1 cellular context compared by ENCODE assay signal in the genomic region with DNA sequence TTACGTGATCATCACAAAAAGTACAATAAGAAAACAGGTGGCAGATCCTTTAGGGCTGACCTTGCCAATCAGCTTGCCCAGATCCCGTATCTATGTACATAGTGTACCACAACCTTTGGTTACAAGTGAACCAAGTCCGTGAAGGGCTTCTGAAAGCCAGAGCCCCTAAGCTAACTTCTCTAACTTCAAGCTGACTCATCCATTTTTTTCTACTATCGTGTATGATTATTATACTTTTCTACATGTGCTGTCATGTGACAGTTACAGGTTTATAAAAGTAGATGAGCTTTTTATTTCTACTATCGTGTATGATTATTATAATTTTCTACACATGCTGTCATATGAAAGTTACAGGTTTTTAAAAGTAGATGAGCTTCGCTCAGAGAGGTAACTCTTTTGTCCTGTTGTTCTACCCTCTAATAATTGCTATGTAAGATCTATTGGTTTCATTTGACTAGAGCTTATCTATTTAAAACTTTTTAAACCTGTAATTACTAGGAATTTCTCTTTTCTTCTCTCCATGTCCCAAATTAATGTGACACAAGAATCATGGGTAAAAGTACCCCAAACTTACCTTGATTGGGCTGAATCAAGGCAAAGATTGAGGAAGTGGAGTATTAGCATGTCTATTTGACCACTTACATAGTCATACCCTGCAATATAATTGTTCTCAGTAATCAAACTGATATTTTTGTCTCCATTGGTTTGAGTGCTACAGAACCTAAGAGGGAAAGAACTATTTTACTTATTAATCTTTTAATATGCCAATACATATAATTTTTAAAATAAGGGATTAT.
TF ChIP-seq lines count a peak whose summit lies in the region.

No MANE protein-coding gene starts in this region.

TF ChIP-seq in GM23338, 12 proteins besides CTCF, POLR2A, EP300 and RAD21 (continued from another document):
- TF ChIP-seq, protein P1, sequence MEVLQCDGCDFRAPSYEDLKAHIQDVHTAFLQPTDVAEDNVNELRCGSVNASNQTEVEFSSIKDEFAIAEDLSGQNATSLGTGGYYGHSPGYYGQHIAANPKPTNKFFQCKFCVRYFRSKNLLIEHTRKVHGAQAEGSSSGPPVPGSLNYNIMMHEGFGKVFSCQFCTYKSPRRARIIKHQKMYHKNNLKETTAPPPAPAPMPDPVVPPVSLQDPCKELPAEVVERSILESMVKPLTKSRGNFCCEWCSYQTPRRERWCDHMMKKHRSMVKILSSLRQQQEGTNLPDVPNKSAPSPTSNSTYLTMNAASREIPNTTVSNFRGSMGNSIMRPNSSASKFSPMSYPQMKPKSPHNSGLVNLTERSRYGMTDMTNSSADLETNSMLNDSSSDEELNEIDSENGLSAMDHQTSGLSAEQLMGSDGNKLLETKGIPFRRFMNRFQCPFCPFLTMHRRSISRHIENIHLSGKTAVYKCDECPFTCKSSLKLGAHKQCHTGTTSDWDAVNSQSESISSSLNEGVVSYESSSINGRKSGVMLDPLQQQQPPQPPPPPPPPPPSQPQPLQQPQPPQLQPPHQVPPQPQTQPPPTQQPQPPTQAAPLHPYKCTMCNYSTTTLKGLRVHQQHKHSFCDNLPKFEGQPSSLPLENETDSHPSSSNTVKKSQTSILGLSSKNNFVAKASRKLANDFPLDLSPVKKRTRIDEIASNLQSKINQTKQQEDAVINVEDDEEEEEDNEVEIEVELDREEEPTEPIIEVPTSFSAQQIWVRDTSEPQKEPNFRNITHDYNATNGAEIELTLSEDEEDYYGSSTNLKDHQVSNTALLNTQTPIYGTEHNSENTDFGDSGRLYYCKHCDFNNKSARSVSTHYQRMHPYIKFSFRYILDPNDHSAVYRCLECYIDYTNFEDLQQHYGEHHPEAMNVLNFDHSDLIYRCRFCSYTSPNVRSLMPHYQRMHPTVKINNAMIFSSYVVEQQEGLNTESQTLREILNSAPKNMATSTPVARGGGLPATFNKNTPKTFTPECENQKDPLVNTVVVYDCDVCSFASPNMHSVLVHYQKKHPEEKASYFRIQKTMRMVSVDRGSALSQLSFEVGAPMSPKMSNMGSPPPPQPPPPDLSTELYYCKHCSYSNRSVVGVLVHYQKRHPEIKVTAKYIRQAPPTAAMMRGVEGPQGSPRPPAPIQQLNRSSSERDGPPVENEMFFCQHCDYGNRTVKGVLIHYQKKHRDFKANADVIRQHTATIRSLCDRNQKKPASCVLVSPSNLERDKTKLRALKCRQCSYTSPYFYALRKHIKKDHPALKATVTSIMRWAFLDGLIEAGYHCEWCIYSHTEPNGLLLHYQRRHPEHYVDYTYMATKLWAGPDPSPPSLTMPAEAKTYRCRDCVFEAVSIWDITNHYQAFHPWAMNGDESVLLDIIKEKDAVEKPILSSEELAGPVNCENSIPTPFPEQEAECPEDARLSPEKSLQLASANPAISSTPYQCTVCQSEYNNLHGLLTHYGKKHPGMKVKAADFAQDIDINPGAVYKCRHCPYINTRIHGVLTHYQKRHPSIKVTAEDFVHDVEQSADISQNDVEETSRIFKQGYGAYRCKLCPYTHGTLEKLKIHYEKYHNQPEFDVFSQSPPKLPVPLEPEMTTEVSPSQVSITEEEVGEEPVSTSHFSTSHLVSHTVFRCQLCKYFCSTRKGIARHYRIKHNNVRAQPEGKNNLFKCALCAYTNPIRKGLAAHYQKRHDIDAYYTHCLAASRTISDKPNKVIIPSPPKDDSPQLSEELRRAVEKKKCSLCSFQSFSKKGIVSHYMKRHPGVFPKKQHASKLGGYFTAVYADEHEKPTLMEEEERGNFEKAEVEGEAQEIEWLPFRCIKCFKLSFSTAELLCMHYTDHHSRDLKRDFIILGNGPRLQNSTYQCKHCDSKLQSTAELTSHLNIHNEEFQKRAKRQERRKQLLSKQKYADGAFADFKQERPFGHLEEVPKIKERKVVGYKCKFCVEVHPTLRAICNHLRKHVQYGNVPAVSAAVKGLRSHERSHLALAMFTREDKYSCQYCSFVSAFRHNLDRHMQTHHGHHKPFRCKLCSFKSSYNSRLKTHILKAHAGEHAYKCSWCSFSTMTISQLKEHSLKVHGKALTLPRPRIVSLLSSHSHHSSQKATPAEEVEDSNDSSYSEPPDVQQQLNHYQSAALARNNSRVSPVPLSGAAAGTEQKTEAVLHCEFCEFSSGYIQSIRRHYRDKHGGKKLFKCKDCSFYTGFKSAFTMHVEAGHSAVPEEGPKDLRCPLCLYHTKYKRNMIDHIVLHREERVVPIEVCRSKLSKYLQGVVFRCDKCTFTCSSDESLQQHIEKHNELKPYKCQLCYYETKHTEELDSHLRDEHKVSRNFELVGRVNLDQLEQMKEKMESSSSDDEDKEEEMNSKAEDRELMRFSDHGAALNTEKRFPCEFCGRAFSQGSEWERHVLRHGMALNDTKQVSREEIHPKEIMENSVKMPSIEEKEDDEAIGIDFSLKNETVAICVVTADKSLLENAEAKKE (CRISPR knock-in tag; IDR thresholded peaks at IDR 0.05) = no peak
- TF ChIP-seq STAT1 (IDR thresholded peaks at IDR 0.05; ENCODE audit: unreplicated experiment) (no peak), POLR2AphosphoS5 (IDR thresholded peaks at IDR 0.05; ENCODE audit: low read depth) (no peak), EZH2 (IDR thresholded peaks at IDR 0.05; ENCODE audit: low read depth, unreplicated experiment) (no peak)
